16 cellular contexts compared by ENCODE assay signal in the genomic region with DNA sequence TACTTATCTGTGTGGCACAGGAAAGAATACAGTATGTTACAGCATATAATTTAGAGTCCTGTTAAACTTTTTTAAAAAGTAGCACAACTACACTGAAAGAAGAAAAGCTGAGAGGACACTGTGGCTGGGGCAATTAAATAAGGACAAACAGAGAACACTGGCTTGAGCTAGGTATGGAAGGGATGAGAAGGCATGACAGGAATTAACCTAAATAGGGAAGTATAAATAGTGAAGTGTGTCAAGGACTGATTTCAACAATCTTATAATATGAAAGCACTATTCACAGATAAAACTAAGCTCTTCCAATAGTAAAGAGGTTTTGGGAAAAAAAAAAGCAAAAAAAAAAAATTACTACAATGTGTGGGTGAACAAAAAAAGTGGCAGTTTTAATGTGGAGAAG. TPM values are rescaled to one million over a fixed set of nuclear protein-coding genes. Genes with fewer than 3 reads are reported as not detected.
DNase-seq lines count a peak whose midpoint lies in the region; ATAC-seq and TF ChIP-seq lines count a peak whose summit lies in the region.
"Had no signal": no experiment of that assay in that cellular context is flagged by ENCODE, and none has a peak within 500 bp of the region (broad histone marks: within the 10 kb centered on the region; RNA-seq: fewer than 3 reads in every experiment).

No MANE protein-coding gene starts in this region.

- CTCF ChIA-PET in activated CD4-positive, alpha-beta T cell treated with anti-CD3 and anti-CD28 coated beads, Interleukin-2, amount 10 ng/mL, durations not matched to agents 7 days and 5 days (lab: Charles Lee): interaction anchor here (0.5 to 0.8 kb wide), 4 partner anchors 9 to 106 kb away, joined by 3 to 6 read pairs (median 4); no protein-coding TSS in a partner anchor

- peak overlapping the region; percentile 31 for H3K27ac Mint-ChIP-seq in activated CD4-positive, alpha-beta T cell treated with anti-CD3 and anti-CD28 coated beads, Interleukin-2, amount 10 ng/mL, durations not matched to agents 7 days and 5 days
- peak overlapping the region in 3 of 5 experiments; percentile 6 to 15 (median 10) for H3K27ac Mint-ChIP-seq in brain
- peak overlapping the region; percentile 31 for H3K27ac Mint-ChIP-seq in stimulated activated memory B cell treated with anti-CD40 and anti-IgM and Interleukin-4, amounts not matched to agents 10 μg/mL and 1 μg/mL and 100 μg/mL, for 72 hours

- H3K4me3 Mint-ChIP-seq in activated CD4-positive, alpha-beta T cell treated with anti-CD3 and anti-CD28 coated beads, Interleukin-2, amount 10 ng/mL, durations not matched to agents 7 days and 5 days: no peak overlapping the region
- no peak overlapping the region for H3K4me3 Mint-ChIP-seq in brain
- no peak overlapping the region for H3K4me3 Mint-ChIP-seq in stimulated activated memory B cell treated with anti-CD40 and anti-IgM and Interleukin-4, amounts not matched to agents 10 μg/mL and 1 μg/mL and 100 μg/mL, for 72 hours
- H3K4me3 Mint-ChIP-seq: neural progenitor cell had no signal

- POLR2A ChIA-PET in activated CD4-positive, alpha-beta T cell treated with anti-CD3 and anti-CD28 coated beads, Interleukin-2, amount 10 ng/mL, durations not matched to agents 7 days and 5 days (lab: Charles Lee): no interaction called here

- no peak for TF ChIP-seq CTCF in brain (conservative IDR thresholded peaks at IDR 0.05)

- no peaks in the 10 kb centered on the region for H3K9me3 Mint-ChIP-seq in activated CD4-positive, alpha-beta T cell treated with anti-CD3 and anti-CD28 coated beads, Interleukin-2, amount 10 ng/mL, durations not matched to agents 7 days and 5 days
- H3K9me3 Mint-ChIP-seq in brain: no peaks in the 10 kb centered on the region
- no peaks in the 10 kb centered on the region for H3K9me3 Mint-ChIP-seq in stimulated activated memory B cell treated with anti-CD40 and anti-IgM and Interleukin-4, amounts not matched to agents 10 μg/mL and 1 μg/mL and 100 μg/mL, for 72 hours
- H3K9me3 Mint-ChIP-seq: neural progenitor cell had no signal

- ATAC-seq in stimulated activated memory B cell treated with anti-CD40 and anti-IgM and Interleukin-4, amounts not matched to agents 10 μg/mL and 1 μg/mL and 100 μg/mL, for 72 hours: no peak
- ATAC-seq: left ventricle myocardium superior, sciatic nerve had no signal

- peaks cover 34% of the 10 kb centered on the region for H3K36me3 Mint-ChIP-seq in activated CD4-positive, alpha-beta T cell treated with anti-CD3 and anti-CD28 coated beads, Interleukin-2, amount 10 ng/mL, durations not matched to agents 7 days and 5 days (ENCODE audit: low read depth)
- H3K36me3 Mint-ChIP-seq in brain: peaks cover 45% of the 10 kb centered on the region
- H3K36me3 Mint-ChIP-seq in stimulated activated memory B cell treated with anti-CD40 and anti-IgM and Interleukin-4, amounts not matched to agents 10 μg/mL and 1 μg/mL and 100 μg/mL, for 72 hours: peaks cover 39% of the 10 kb centered on the region

- peaks cover 67% of the 10 kb centered on the region for H3K4me1 Mint-ChIP-seq in activated CD4-positive, alpha-beta T cell treated with anti-CD3 and anti-CD28 coated beads, Interleukin-2, amount 10 ng/mL, durations not matched to agents 7 days and 5 days
- H3K4me1 Mint-ChIP-seq in brain: peaks cover 34% of the 10 kb centered on the region
- H3K4me1 Mint-ChIP-seq in stimulated activated memory B cell treated with anti-CD40 and anti-IgM and Interleukin-4, amounts not matched to agents 10 μg/mL and 1 μg/mL and 100 μg/mL, for 72 hours: peaks cover 71% of the 10 kb centered on the region

- DNase-seq in activated CD4-positive, alpha-beta T cell treated with anti-CD3 and anti-CD28 coated beads, Interleukin-2, amount 10 ng/mL, durations not matched to agents 7 days and 5 days: no peak
- DNase-seq in activated CD4-positive, alpha-beta T cell treated with anti-CD3 and anti-CD28 coated beads, Interleukin-2, amount 50 U/mL, for 4 hours: no peak
- DNase-seq in OCI-M1 (lab: John Stamatoyannopoulos, UW) (peak; percentile 48), AG08396 (ENCODE audit: low spot score) (no peak), NCI-H82 treated with DMSO at 0.1 percent for 48 hours (lab: John Stamatoyannopoulos, UW; ENCODE audit: unreplicated experiment) (no peak)
- no peak for DNase-seq in activated CD4-positive, CD25-positive, alpha-beta regulatory T cell treated with anti-CD3 and anti-CD28 coated beads, Interleukin-2, amount 50 U/mL, for 72 hours
- DNase-seq: activated gamma-delta T cell treated with Interleukin-2 at 50 U/mL for 16 hours; left ventricle myocardium superior; NCI-H1092 treated with DMSO at 0.1 percent for 48 hours; SK-N-SH; stimulated activated CD4-positive, alpha-beta T cell treated with anti-CD3 and anti-CD28 coated beads, Interleukin-4, amount 100 ng/mL, for 24 hours; uterus had no signal

- no peaks in the 10 kb centered on the region for H3K27me3 Mint-ChIP-seq in activated CD4-positive, alpha-beta T cell treated with anti-CD3 and anti-CD28 coated beads, Interleukin-2, amount 10 ng/mL, durations not matched to agents 7 days and 5 days
- H3K27me3 Mint-ChIP-seq in brain: no peaks in the 10 kb centered on the region
- no peaks in the 10 kb centered on the region for H3K27me3 Mint-ChIP-seq in stimulated activated memory B cell treated with anti-CD40 and anti-IgM and Interleukin-4, amounts not matched to agents 10 μg/mL and 1 μg/mL and 100 μg/mL, for 72 hours

RNA-seq across cellular contexts. Expression of gene PPP3R1, which starts 45.6 kb away (rescaled TPM):
- total RNA-seq in activated CD4-positive, alpha-beta T cell treated with anti-CD3 and anti-CD28 coated beads, Interleukin-2, amount 10 ng/mL, durations not matched to agents 7 days and 5 days: 10 to 100 TPM; 78.5 to 79.6 TPM
- polyA plus RNA-seq in brain (ENCODE audit: insufficient read depth, low read depth, low replicate concordance): 69.5 TPM

RNA-seq across cellular contexts. Expression of gene PNO1, which starts 49.1 kb away (rescaled TPM):
- 10 to 100 TPM; 10.9 to 12.0 TPM for total RNA-seq in activated CD4-positive, alpha-beta T cell treated with anti-CD3 and anti-CD28 coated beads, Interleukin-2, amount 10 ng/mL, durations not matched to agents 7 days and 5 days
- polyA plus RNA-seq in brain (ENCODE audit: insufficient read depth, low read depth, low replicate concordance): 10.5 TPM
